ENCODE assay signal across 1 cellular context in the genomic region with DNA sequence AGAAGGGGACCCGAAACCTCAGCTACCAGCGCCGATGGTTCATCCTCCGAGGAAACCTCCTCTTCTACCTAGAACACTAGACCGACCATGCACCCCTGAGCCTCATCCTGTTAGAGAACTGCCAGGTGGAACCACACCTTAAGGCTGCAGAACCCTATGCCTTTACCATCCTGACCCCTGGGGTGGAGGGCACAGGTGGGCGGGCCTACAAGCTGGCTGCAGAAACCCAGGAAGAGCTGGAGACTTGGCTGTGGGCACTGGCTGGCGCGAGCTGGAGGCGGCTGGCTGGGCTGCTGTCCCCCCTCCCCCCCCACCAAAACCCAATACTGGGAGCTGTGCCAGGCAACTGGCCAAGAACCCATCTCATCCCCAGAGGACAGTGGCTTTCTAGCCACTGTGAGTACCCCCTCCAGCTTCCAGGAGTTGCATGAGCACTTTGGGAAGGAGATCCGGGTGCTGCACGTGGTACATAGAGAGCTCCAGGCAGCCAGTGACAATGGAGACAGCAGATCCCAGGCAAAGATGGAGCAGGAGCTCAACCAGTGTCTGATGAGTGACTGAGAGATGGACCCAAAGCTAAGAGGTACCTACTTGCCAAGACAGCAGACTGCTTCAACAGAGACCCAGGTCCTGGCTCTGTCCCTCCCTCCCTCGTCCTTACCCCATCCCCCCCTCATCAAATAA.
TF ChIP-seq lines count a peak whose summit lies in the region.

No MANE protein-coding gene starts in this region.

TF ChIP-seq in K562, 482 proteins besides CTCF, POLR2A, EP300 and RAD21:
- TF ChIP-seq KLF13 (tag; IDR thresholded peaks at IDR 0.05; ENCODE audit: borderline replicate concordance, low read depth) (no peak), STAG1 (CRISPR knock-in tag; IDR thresholded peaks at IDR 0.05; ENCODE audit: borderline replicate concordance) (no peak), BDP1 (IDR thresholded peaks at IDR 0.05; ENCODE audit: insufficient read depth, insufficient read length) (no peak), ZSCAN32 (CRISPR knock-in tag; IDR thresholded peaks at IDR 0.05) (peak; percentile 48; the same call in 1 of the 2 replicates), ZBTB7A (IDR thresholded peaks at IDR 0.05; ENCODE audit: borderline replicate concordance, control insufficient read depth, low read depth, low read length) (0 out of 2 replicates have a peak, but pooled peaks have one; percentile 7)
- TF ChIP-seq, protein P1, sequence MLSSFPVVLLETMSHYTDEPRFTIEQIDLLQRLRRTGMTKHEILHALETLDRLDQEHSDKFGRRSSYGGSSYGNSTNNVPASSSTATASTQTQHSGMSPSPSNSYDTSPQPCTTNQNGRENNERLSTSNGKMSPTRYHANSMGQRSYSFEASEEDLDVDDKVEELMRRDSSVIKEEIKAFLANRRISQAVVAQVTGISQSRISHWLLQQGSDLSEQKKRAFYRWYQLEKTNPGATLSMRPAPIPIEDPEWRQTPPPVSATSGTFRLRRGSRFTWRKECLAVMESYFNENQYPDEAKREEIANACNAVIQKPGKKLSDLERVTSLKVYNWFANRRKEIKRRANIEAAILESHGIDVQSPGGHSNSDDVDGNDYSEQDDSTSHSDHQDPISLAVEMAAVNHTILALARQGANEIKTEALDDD (IDR thresholded peaks at IDR 0.05) = no peak
TF ChIP-seq in K562: peak in this region for 2.
